Comparison of ENCODE assay signal across 9 cellular contexts in the genomic region with DNA sequence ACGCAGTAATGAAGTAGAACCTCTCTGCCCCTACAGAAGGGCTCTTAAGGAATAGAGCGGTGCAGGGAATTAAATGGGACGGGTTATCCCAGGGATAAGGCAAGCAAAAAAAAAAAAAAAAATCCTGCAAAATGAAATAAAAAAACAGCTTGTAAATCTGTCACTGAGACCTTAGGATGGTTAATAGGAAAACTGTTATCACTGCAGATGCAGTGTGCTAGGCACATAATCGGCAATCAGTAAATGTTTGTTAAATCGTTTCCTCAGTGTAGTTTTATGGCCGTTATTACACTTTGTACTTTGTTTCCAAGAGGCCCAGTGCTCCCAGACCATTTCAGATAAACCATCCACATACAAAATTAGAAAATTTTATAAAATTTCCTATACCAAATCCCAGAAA. TPM values are rescaled to one million over a fixed set of nuclear protein-coding genes. Genes with fewer than 3 reads are reported as not detected.
DNase-seq lines count a peak whose midpoint lies in the region; ATAC-seq and TF ChIP-seq lines count a peak whose summit lies in the region.
"Had no signal": no experiment of that assay in that cellular context is flagged by ENCODE, and none has a peak within 500 bp of the region (broad histone marks: within the 10 kb centered on the region; RNA-seq: fewer than 3 reads in every experiment).

No MANE protein-coding gene starts in this region.

- no CpG with 5 or more reads among the region's 6 CpGs for WGBS in iPS DF 6.9 (ENCODE audit: insufficient coverage, insufficient read length)
- WGBS in spleen, 5 donors, result 5 to 46% (median 7%) methylated on average over 6 of the region's 6 CpGs

- peak overlapping the region; percentile 99 for H3K27ac Mint-ChIP-seq in activated B cell treated with CpG ODN at 0.5 μM for 24 hours

- H3K27ac ChIP-seq in iPS DF 6.9 (ENCODE audit: low read length) (no peak overlapping the region), spleen (peak overlapping the region; percentile 90 to 97 (median 93))

- intact Hi-C loops in activated B cell treated with CpG ODN at 0.5 μM for 24 hours (cut with micrococcal nuclease), result loop anchor here (5.0 to 10.0 kb wide), 4 partner anchors 37 to 1243 kb away; a partner anchor contains a TSS
- intact Hi-C loops in spleen (cut with DNase I; ENCODE audit: low total_unique reads), result no loop called here

- no peaks in the 10 kb centered on the region for H3K27me3 ChIP-seq in iPS DF 6.9 (ENCODE audit: control insufficient read depth, insufficient read depth, low read length)
- no peaks in the 10 kb centered on the region for H3K27me3 ChIP-seq in spleen (replicated peaks in 1 of 7)

- H3K36me3 ChIP-seq in iPS DF 6.9 (ENCODE audit: control insufficient read depth, insufficient read depth, low read length), result peaks cover 8% of the 10 kb centered on the region; the same call in 1 of the 2 replicates
- H3K36me3 ChIP-seq in spleen, result peaks cover 0 to 26% (median 8%) of the 10 kb centered on the region in 6 donors

- H3K4me3 Mint-ChIP-seq in activated B cell treated with CpG ODN at 0.5 μM for 24 hours, result peak overlapping the region; percentile 88

- H3K4me3 ChIP-seq in iPS DF 6.9 (ENCODE audit: low read length) (peak overlapping the region; percentile 17; the same call in 1 of the 2 replicates), spleen (peak overlapping the region; percentile 42 to 73 (median 50))

- POLR2A ChIA-PET in activated B cell treated with CpG ODN at 0.5 μM for 24 hours (lab: Charles Lee), result interaction anchor here (0.6 to 1.0 kb wide), 3 partner anchors 19 to 523 kb away, joined by 3 to 7 read pairs (median 4); a partner anchor contains a TSS
- POLR2A ChIA-PET in GM10248 (lab: Yijun Ruan, JAX), result no interaction called here

- H3K9me3 ChIP-seq in iPS DF 6.9 (ENCODE audit: control insufficient read depth, insufficient read depth, low read length), result no peaks in the 10 kb centered on the region
- H3K9me3 ChIP-seq in spleen, result no peaks in the 10 kb centered on the region

- CTCF ChIA-PET in activated B cell treated with CpG ODN at 0.5 μM for 24 hours (lab: Charles Lee), result no interaction called here
- CTCF ChIA-PET in GM10248 (lab: Yijun Ruan, JAX), result no interaction called here

- peaks cover 47% of the 10 kb centered on the region for H3K4me1 Mint-ChIP-seq in activated B cell treated with CpG ODN at 0.5 μM for 24 hours

- H3K9me3 Mint-ChIP-seq in activated B cell treated with CpG ODN at 0.5 μM for 24 hours, result no peaks in the 10 kb centered on the region

- no peaks in the 10 kb centered on the region for H3K27me3 Mint-ChIP-seq in activated B cell treated with CpG ODN at 0.5 μM for 24 hours

- H3K4me1 ChIP-seq in iPS DF 6.9 (ENCODE audit: control insufficient read depth, insufficient read depth, low read length), result no peaks in the 10 kb centered on the region
- peaks cover 14 to 66% (median 37%) of the 10 kb centered on the region in 6 donors for H3K4me1 ChIP-seq in spleen

- DNase-seq in DMS53 (lab: John Stamatoyannopoulos, UW), result peak; percentile 32
- DNase-seq in DMS53 treated with DMSO at 0.1 percent for 48 hours (lab: John Stamatoyannopoulos, UW; ENCODE audit: unreplicated experiment), result no peak
- DNase-seq in activated B cell treated with CpG ODN at 0.5 μM for 24 hours, result no peak
- DNase-seq in iPS DF 6.9 (ENCODE audit: low read depth, low spot score), result no peak
- no peak for DNase-seq in spleen
- no peak for DNase-seq in GM10248 (ENCODE audit: extremely low spot score)

- ATAC-seq in activated B cell treated with CpG ODN at 0.5 μM for 24 hours (ENCODE audit: low read depth), result no peak
- no peak for ATAC-seq in GM19023 (IDR thresholded peaks at IDR 0.05; ENCODE audit: unreplicated experiment)
- ATAC-seq in GM19328 (IDR thresholded peaks at IDR 0.05; ENCODE audit: unreplicated experiment), result no peak

- H3K36me3 Mint-ChIP-seq in activated B cell treated with CpG ODN at 0.5 μM for 24 hours (ENCODE audit: low read depth), result peaks cover 38% of the 10 kb centered on the region

- no peak for TF ChIP-seq POLR2A in spleen (IDR thresholded peaks at IDR 0.05)

- TF ChIP-seq CTCF in activated B cell treated with CpG ODN at 0.5 μM for 24 hours (IDR thresholded peaks at IDR 0.05), result no peak
- no peak for TF ChIP-seq CTCF in spleen (IDR thresholded peaks at IDR 0.05 in 8 of 11, conservative IDR thresholded peaks at IDR 0.05 in 3 of 11)
- TF ChIP-seq CTCF in GM10248 (IDR thresholded peaks at IDR 0.05; ENCODE audit: control extremely low read depth, extremely low read depth, low read depth, missing control alignments), result no peak

RNA-seq across cellular contexts. Expression of a gene that starts 1.0 kb away (rescaled TPM):
- total RNA-seq in activated B cell treated with CpG ODN at 0.5 μM for 24 hours (70.5 and 76.9 TPM in 2 replicates), spleen (10 to 100 TPM; 42.9 to 74.1 (median 67.0) TPM)
- 10 to 100 TPM; 34.1 to 55.3 (median 45.3) TPM for polyA plus RNA-seq in spleen

RNA-seq across cellular contexts. Expression of a gene that starts 1.3 kb away (rescaled TPM):
- total RNA-seq in activated B cell treated with CpG ODN at 0.5 μM for 24 hours (32.0 and 32.2 TPM in 2 replicates), spleen (10 to 100 TPM; 22.9 to 33.8 (median 31.0) TPM)
- 10 to 100 TPM; 23.9 to 38.5 (median 36.6) TPM for polyA plus RNA-seq in spleen

RNA-seq across cellular contexts. Expression of a gene that starts 18.2 kb away (rescaled TPM):
- total RNA-seq in activated B cell treated with CpG ODN at 0.5 μM for 24 hours (234 and 287 TPM in 2 replicates), spleen (1,000 to 10,000 TPM in 3 of 7 donors, 100 to 1,000 TPM in 4; 151 to 3,237 (median 224) TPM)
- 1,000 to 10,000 TPM; 4,155 to 7,329 (median 5,596) TPM for polyA plus RNA-seq in spleen

RNA-seq across cellular contexts. Expression of a gene that starts 23.1 kb away (rescaled TPM):
- total RNA-seq in activated B cell treated with CpG ODN at 0.5 μM for 24 hours (193 and 219 TPM in 2 replicates), spleen (100 to 1,000 TPM in 1 of 7 donors, 10 to 100 TPM in 6; 70.7 to 103 (median 81.5) TPM)
- polyA plus RNA-seq in spleen, result 100 to 1,000 TPM in 2 of 3 donors, 10 to 100 TPM in 1; 76.5 to 139 (median 103) TPM
- total RNA-seq: A172 had no signal
